32 cellular contexts compared by ENCODE assay signal in the genomic region with DNA sequence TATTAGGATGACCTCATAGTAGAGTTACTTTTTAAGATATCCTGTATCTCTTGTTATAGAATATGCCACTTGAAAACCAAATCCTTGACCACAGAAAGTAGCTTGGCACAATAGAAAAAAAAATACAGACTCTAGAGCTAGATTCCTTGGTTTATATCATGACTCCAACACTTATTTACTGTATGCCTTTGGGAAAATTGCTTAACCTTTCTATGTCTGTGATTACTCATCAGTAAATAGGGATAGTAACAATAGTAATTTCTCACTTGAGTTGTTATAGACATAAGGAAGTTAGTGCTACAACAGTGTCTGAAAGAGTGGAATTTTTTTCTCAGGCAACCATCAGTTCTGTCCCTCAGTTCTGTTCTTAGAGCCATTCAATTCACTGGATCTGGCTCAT.
DNase-seq lines count a peak whose midpoint lies in the region; ATAC-seq, FAIRE-seq and TF ChIP-seq lines count a peak whose summit lies in the region.
"Had no signal": no experiment of that assay in that cellular context is flagged by ENCODE, and none has a peak within 500 bp of the region (broad histone marks: within the 10 kb centered on the region; RNA-seq: fewer than 3 reads in every experiment).

No MANE protein-coding gene starts in this region.

- H3K4me1 ChIP-seq in A549, result peaks cover 23% of the 10 kb centered on the region
- H3K4me1 ChIP-seq in lower lobe of right lung, result no peaks in the 10 kb centered on the region
- H3K4me1 ChIP-seq: adrenal gland, gastroesophageal sphincter, psoas muscle had no signal

- H3K9me3 ChIP-seq in A549 (no peaks in the 10 kb centered on the region), lower lobe of right lung (no peaks in the 10 kb centered on the region)
- H3K9me3 ChIP-seq: adrenal gland, gastroesophageal sphincter, neutrophil, psoas muscle had no signal

- peak; percentile 56 for FAIRE-seq in A549 (lab: Jason Lieb, UNC)
- FAIRE-seq: colon, GM19239, urothelium cell line had no signal

- no peak for TF ChIP-seq CTCF in A549 (IDR thresholded peaks at IDR 0.05)
- no peak for TF ChIP-seq CTCF in HFFc6 (IDR thresholded peaks at IDR 0.05)
- TF ChIP-seq CTCF in lower lobe of right lung (IDR thresholded peaks at IDR 0.05), result no peak
- TF ChIP-seq CTCF in omental fat pad (IDR thresholded peaks at IDR 0.05), result no peak

- H3K27ac ChIP-seq in A549, result no peak overlapping the region
- H3K27ac ChIP-seq in lower lobe of right lung, result no peak overlapping the region
- H3K27ac ChIP-seq: adrenal gland, gastroesophageal sphincter, hepatocyte, neutrophil, psoas muscle had no signal

- H3K4me3 ChIP-seq in A549 (no peak overlapping the region), lower lobe of right lung (no peak overlapping the region)
- H3K4me3 ChIP-seq: adrenal gland, gastroesophageal sphincter, hepatocyte, psoas muscle had no signal

- TF ChIP-seq RAD21 in A549 (conservative IDR thresholded peaks at IDR 0.05 in 1 of 2, IDR thresholded peaks at IDR 0.05 in 1 of 2), result no peak

- H3K4me1 Mint-ChIP-seq in HFFc6 (ENCODE audit: low read depth) (peaks cover 28% of the 10 kb centered on the region), T-cell (no peaks in the 10 kb centered on the region)

- no peak for TF ChIP-seq POLR2A in A549 (IDR thresholded peaks at IDR 0.05; ENCODE audit: low read length)

- no peaks in the 10 kb centered on the region for H3K9me3 Mint-ChIP-seq in HFFc6
- H3K9me3 Mint-ChIP-seq in T-cell, result no peaks in the 10 kb centered on the region
- H3K9me3 Mint-ChIP-seq: activated T-cell treated with anti-CD3 and anti-CD28 coated beads, Interleukin-2, amount 50 U/mL, for 72 hours; CD8-positive, alpha-beta T cell had no signal

- POLR2A ChIA-PET in A549 (lab: Yijun Ruan, JAX), result no interaction called here
- POLR2A ChIA-PET in T-cell (lab: Charles Lee), result no interaction called here

- intact Hi-C loops in lower lobe of right lung (cut with DNase I), result no loop called here

- H3K4me3 Mint-ChIP-seq in HFFc6, result no peak overlapping the region
- H3K4me3 Mint-ChIP-seq in T-cell, result no peak overlapping the region
- H3K4me3 Mint-ChIP-seq: activated T-cell treated with anti-CD3 and anti-CD28 coated beads, Interleukin-2, amount 50 U/mL, for 72 hours; CD8-positive, alpha-beta T cell had no signal

- DNase-seq in A549 (ENCODE audit: low read depth in 1 of 2, low spot score in 1 of 2) (peak in 1 of 2 experiments; percentile 19), HFFc6 (peak; percentile 4), astrocyte of the hippocampus (ENCODE audit: low read depth, low spot score) (peak; percentile 19), kidney tubule cell (ENCODE audit: low spot score) (peak; percentile 84), T-cell (no peak), lower lobe of right lung (no peak), omental fat pad (ENCODE audit: low spot score) (no peak)
- DNase-seq: activated CD4-positive, alpha-beta T cell treated with anti-CD3 and anti-CD28 coated beads, Interleukin-2, amount 50 U/mL, for 4 hours; activated naive CD4-positive, alpha-beta T cell treated with Interleukin-2 at 50 U/mL for 16 hours; activated T-cell treated with anti-CD3 and anti-CD28 coated beads, Interleukin-2, amount 50 U/mL, for 72 hours; adrenal gland; AML-193; CD8-positive, alpha-beta T cell; DMS153; effector memory CD4-positive, alpha-beta T cell; GF-D8; MV-4-11; NCI-H2171 treated with DMSO at 0.1 percent for 48 hours; NCI-H524 treated with DMSO at 0.1 percent for 48 hours; NK-92 treated with Interleukin-12 subunit alpha and Interleukin-12 subunit beta, amount 100 ng/mL, for 24 hours; psoas muscle; SHP77 treated with DMSO at 0.1 percent for 48 hours; stimulated activated naive CD4-positive, alpha-beta T cell had no signal

- CTCF ChIA-PET in A549 (lab: Yijun Ruan, JAX) (no interaction called here), T-cell (lab: Charles Lee) (no interaction called here)

- no peak for TF ChIP-seq EP300 in A549 (IDR thresholded peaks at IDR 0.05)

- H3K27me3 Mint-ChIP-seq in HFFc6 (ENCODE audit: insufficient read depth) (peaks cover 2% of the 10 kb centered on the region; the same call in 1 of the 2 replicates), T-cell (no peaks in the 10 kb centered on the region)

- no peaks in the 10 kb centered on the region for H3K36me3 ChIP-seq in lower lobe of right lung
- H3K36me3 ChIP-seq: adrenal gland, gastroesophageal sphincter, neutrophil had no signal

- H3K27ac Mint-ChIP-seq in HFFc6 (no peak overlapping the region), T-cell (no peak overlapping the region)
- H3K27ac Mint-ChIP-seq: activated T-cell treated with anti-CD3 and anti-CD28 coated beads, Interleukin-2, amount 50 U/mL, for 72 hours; CD8-positive, alpha-beta T cell had no signal

- peak overlapping the region; percentile 35 for H3K4me2 ChIP-seq in A549
- H3K4me2 ChIP-seq: hepatocyte had no signal

- peaks cover 5% of the 10 kb centered on the region; the same call in 1 of the 2 replicates for H3K36me3 Mint-ChIP-seq in HFFc6 (ENCODE audit: low read depth)
- H3K36me3 Mint-ChIP-seq in T-cell, result no peaks in the 10 kb centered on the region
- H3K36me3 Mint-ChIP-seq: CD8-positive, alpha-beta T cell had no signal

- ATAC-seq in A549 (peak in 1 of 2 experiments; percentile 19; a peak in 2 of 6 replicates), T-cell (replicated peaks in 1 of 4) (no peak), GM21360 (IDR thresholded peaks at IDR 0.05; ENCODE audit: unreplicated experiment) (no peak), lower lobe of right lung (no peak), omental fat pad (ENCODE audit: low FRiP score) (no peak)
- ATAC-seq: activated T-cell treated with anti-CD3 and anti-CD28 coated beads, Interleukin-2, amount 50 U/mL, for 72 hours; CD8-positive, alpha-beta T cell; esophagus mucosa; gastroesophageal sphincter; left lobe of liver; psoas muscle had no signal

- no peaks in the 10 kb centered on the region for H3K27me3 ChIP-seq in lower lobe of right lung (ENCODE audit: low read depth)
- H3K27me3 ChIP-seq: adrenal gland, gastroesophageal sphincter, hepatocyte, neutrophil had no signal

TF ChIP-seq in A549, 52 proteins besides CTCF, POLR2A, EP300 and RAD21:
- TF ChIP-seq ZSCAN20 (CRISPR knock-in tag; IDR thresholded peaks at IDR 0.05), result no peak
- TF ChIP-seq NFE2L2 (conservative IDR thresholded peaks at IDR 0.05; ENCODE audit: low read length), result no peak
- no peak for TF ChIP-seq MAZ (IDR thresholded peaks at IDR 0.05; ENCODE audit: borderline replicate concordance, low read depth, low read length)
- TF ChIP-seq, protein P1, sequence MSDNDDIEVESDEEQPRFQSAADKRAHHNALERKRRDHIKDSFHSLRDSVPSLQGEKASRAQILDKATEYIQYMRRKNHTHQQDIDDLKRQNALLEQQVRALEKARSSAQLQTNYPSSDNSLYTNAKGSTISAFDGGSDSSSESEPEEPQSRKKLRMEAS (IDR thresholded peaks at IDR 0.05), result no peak
- no peak for TF ChIP-seq GATA3 (IDR thresholded peaks at IDR 0.05; ENCODE audit: borderline replicate concordance)
- no peak for TF ChIP-seq ATOH8 (CRISPR knock-in tag; IDR thresholded peaks at IDR 0.05; ENCODE audit: low read depth)
- TF ChIP-seq, protein P2, sequence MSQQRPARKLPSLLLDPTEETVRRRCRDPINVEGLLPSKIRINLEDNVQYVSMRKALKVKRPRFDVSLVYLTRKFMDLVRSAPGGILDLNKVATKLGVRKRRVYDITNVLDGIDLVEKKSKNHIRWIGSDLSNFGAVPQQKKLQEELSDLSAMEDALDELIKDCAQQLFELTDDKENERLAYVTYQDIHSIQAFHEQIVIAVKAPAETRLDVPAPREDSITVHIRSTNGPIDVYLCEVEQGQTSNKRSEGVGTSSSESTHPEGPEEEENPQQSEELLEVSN (IDR thresholded peaks at IDR 0.05; ENCODE audit: borderline replicate concordance, low read depth), result no peak
- no peak for TF ChIP-seq CBX8 (IDR thresholded peaks at IDR 0.05)
- TF ChIP-seq CEBPB (IDR thresholded peaks at IDR 0.05), result 0 out of 4 replicates have a peak, but pooled peaks of 1 of the 2 experiments have one; percentile 15
- no peak for TF ChIP-seq EHMT2 (IDR thresholded peaks at IDR 0.05; ENCODE audit: low read depth)
- no peak for TF ChIP-seq TP53 (CRISPR knock-in tag; IDR thresholded peaks at IDR 0.05)
- TF ChIP-seq FOSL2 (IDR thresholded peaks at IDR 0.05), result no peak
- peak; percentile 44 for TF ChIP-seq FOSL2 (CRISPR knock-in tag; IDR thresholded peaks at IDR 0.05)
- TF ChIP-seq ZFP36 (IDR thresholded peaks at IDR 0.05; ENCODE audit: borderline replicate concordance, partially characterized antibody), result no peak
TF ChIP-seq in A549: peak in this region for 2.

Comparison
In these comparisons a context has a peak if more than half of its experiments do, and no peak if none do; other contexts are left out.
1. DNase-seq: peak in HFFc6 (single experiment), astrocyte of the hippocampus (single experiment) and kidney tubule cell (single experiment); none in T-cell (0 of 34), lower lobe of right lung (single experiment) and omental fat pad (single experiment).